Comparison of ENCODE assay signal across 8 cellular contexts in genomic region chr20:18588554-18589043, GRCh38. TPM values are rescaled to one million over a fixed set of nuclear protein-coding genes. Genes with fewer than 3 reads are reported as not detected.
A peak's percentile ranks its signal among the peaks of the same experiment; 100 is the strongest.
DNase-seq lines count a peak whose midpoint lies in the region; ATAC-seq, FAIRE-seq and TF ChIP-seq lines count a peak whose summit lies in the region.

No MANE protein-coding gene starts in this region.

- H3K9me3 ChIP-seq in SU-DHL-6 (ENCODE audit: insufficient read depth, low read length) = no peaks in the 10 kb centered on the region

- POLR2A ChIA-PET in BJ (lab: Charles Lee) = interaction anchor here (0.5 kb wide), 1 partner anchor 21 kb away, joined by 10 read pairs; no protein-coding TSS in a partner anchor

- H3K9ac ChIP-seq in SU-DHL-6 (ENCODE audit: low read length) = peak overlapping the region; percentile 76

- H3K4me2 ChIP-seq in SU-DHL-6 (ENCODE audit: low read depth, low read length, poor library complexity, severe bottlenecking) = peak overlapping the region; percentile 55

- FAIRE-seq in urothelium cell line (lab: Jason Lieb, UNC) = no peak

- H3K36me3 ChIP-seq in BJ (ENCODE audit: control insufficient read depth, insufficient read depth, low read length) (no peaks in the 10 kb centered on the region), SU-DHL-6 (ENCODE audit: low read length) (no peaks in the 10 kb centered on the region)

- H3K79me2 ChIP-seq in SU-DHL-6 (ENCODE audit: insufficient read depth, low read length) = peaks cover 38% of the 10 kb centered on the region

- H3K27me3 ChIP-seq in BJ (ENCODE audit: control insufficient read depth, insufficient read depth, low read length) (no peaks in the 10 kb centered on the region), SU-DHL-6 (ENCODE audit: low read length) (no peaks in the 10 kb centered on the region)

- H3K9me2 ChIP-seq in SU-DHL-6 (replicated peaks; ENCODE audit: insufficient read depth, low read length) = no peaks in the 10 kb centered on the region

- DNase-seq in BJ (ENCODE audit: low read depth) = no peak
- no peak for DNase-seq in fibroblast of the aortic adventitia (ENCODE audit: low read depth)
- DNase-seq in retinal pigment epithelial cell (ENCODE audit: low read depth) = no peak
- no peak for DNase-seq in NOMO-1 treated with dmso at 0.1 percent for 144 hours (lab: John Stamatoyannopoulos, UW; ENCODE audit: unreplicated experiment)
- DNase-seq in urothelium cell line (ENCODE audit: low spot score) = no peak

- H4K20me1 ChIP-seq in SU-DHL-6 (ENCODE audit: low read depth, low read length) = no peaks in the 10 kb centered on the region

- H3K4me3 ChIP-seq in BJ (ENCODE audit: low read depth, low read length) (peak overlapping the region; percentile 63), SU-DHL-6 (ENCODE audit: insufficient read depth, low read length, poor library complexity, severe bottlenecking) (peak overlapping the region; percentile 67), fibroblast of the aortic adventitia (ENCODE audit: low read depth, low read length) (peak overlapping the region; percentile 86), retinal pigment epithelial cell (ENCODE audit: low read length) (peak overlapping the region; percentile 70)

- CTCF ChIA-PET in BJ (lab: Yijun Ruan, JAX) = interaction anchor here (0.6 to 1.1 kb wide), 4 partner anchors 10 to 100 kb away, joined by 3 to 4 read pairs (median 3); no protein-coding TSS in a partner anchor

- TF ChIP-seq CTCF in BJ (IDR thresholded peaks at IDR 0.05; ENCODE audit: insufficient read depth, low read depth, low read length) (no peak), SU-DHL-6 (IDR thresholded peaks at IDR 0.05; ENCODE audit: insufficient read depth, low read length, poor library complexity, severe bottlenecking) (no peak), fibroblast of the aortic adventitia (IDR thresholded peaks at IDR 0.05; ENCODE audit: insufficient read depth, low read length) (no peak), retinal pigment epithelial cell (conservative IDR thresholded peaks at IDR 0.05; ENCODE audit: low read depth, low read length) (no peak)

- ATAC-seq in GM21786 (IDR thresholded peaks at IDR 0.05; ENCODE audit: unreplicated experiment) = peak; percentile 11
- ATAC-seq in HG02938 (IDR thresholded peaks at IDR 0.05; ENCODE audit: unreplicated experiment) = no peak

- H2AFZ ChIP-seq in SU-DHL-6 (ENCODE audit: low read depth, low read length, severe bottlenecking) = peak overlapping the region; percentile 63

- no peak overlapping the region for H3K27ac ChIP-seq in SU-DHL-6 (ENCODE audit: low read depth, low read length)

- peaks cover 30% of the 10 kb centered on the region for H3F3A ChIP-seq in SU-DHL-6 (ENCODE audit: insufficient read depth)

RNA-seq across cellular contexts. Expression of gene DTD1, which starts 0.7 kb away (rescaled TPM):
- 47.3 and 57.7 TPM in 2 replicates for polyA plus RNA-seq in BJ (2011; rRNA removed)
- polyA minus RNA-seq in BJ (2011; rRNA and poly(A)+ RNA removed) = 27.2 TPM in 2 replicates
- total RNA-seq in fibroblast of the aortic adventitia (ENCODE audit: low replicate concordance) = 66.1 and 69.8 TPM in 2 replicates

RNA-seq across cellular contexts. Expression of gene SMIM26, which starts 21.4 kb away (rescaled TPM):
- polyA plus RNA-seq in BJ (2011; rRNA removed) = 108 and 232 TPM in 2 replicates
- 51.1 and 106 TPM in 2 replicates for polyA minus RNA-seq in BJ (2011; rRNA and poly(A)+ RNA removed)
- total RNA-seq in fibroblast of the aortic adventitia (ENCODE audit: low replicate concordance) = 80.2 and 95.8 TPM in 2 replicates
